ENCODE assay signal across 1 cellular context in genomic region chr19:45405435-45406164, GRCh38.
TF ChIP-seq lines count a peak whose summit lies in the region.

No MANE protein-coding gene starts in this region.

TF ChIP-seq in K562, 482 proteins besides CTCF, POLR2A, EP300 and RAD21 (continued from another document and continues in another):
- no peak for TF ChIP-seq ELK1 (CRISPR knock-in tag; IDR thresholded peaks at IDR 0.05)
- TF ChIP-seq MEF2A (IDR thresholded peaks at IDR 0.05; ENCODE audit: control insufficient read depth, low read depth, low read length) = no peak
- TF ChIP-seq STAG1 (CRISPR knock-in tag; IDR thresholded peaks at IDR 0.05; ENCODE audit: borderline replicate concordance) = no peak
- TF ChIP-seq CREB3 (tag; conservative IDR thresholded peaks at IDR 0.05; ENCODE audit: low read depth) = peak; percentile 71; the same call in 1 of the 2 replicates
- TF ChIP-seq ZSCAN32 (CRISPR knock-in tag; IDR thresholded peaks at IDR 0.05) = no peak
- no peak for TF ChIP-seq NFYB (IDR thresholded peaks at IDR 0.05; ENCODE audit: extremely low read depth, insufficient read length)
- TF ChIP-seq, protein P1, sequence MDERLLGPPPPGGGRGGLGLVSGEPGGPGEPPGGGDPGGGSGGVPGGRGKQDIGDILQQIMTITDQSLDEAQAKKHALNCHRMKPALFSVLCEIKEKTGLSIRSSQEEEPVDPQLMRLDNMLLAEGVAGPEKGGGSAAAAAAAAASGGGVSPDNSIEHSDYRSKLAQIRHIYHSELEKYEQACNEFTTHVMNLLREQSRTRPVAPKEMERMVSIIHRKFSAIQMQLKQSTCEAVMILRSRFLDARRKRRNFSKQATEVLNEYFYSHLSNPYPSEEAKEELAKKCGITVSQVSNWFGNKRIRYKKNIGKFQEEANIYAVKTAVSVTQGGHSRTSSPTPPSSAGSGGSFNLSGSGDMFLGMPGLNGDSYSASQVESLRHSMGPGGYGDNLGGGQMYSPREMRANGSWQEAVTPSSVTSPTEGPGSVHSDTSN (CRISPR knock-in tag; IDR thresholded peaks at IDR 0.05; ENCODE audit: low read depth) = no peak
- TF ChIP-seq, protein P1 (tag; conservative IDR thresholded peaks at IDR 0.05; ENCODE audit: low read depth) = no peak
- no peak for TF ChIP-seq NCOA6 (IDR thresholded peaks at IDR 0.05)
- TF ChIP-seq SMAD2 (IDR thresholded peaks at IDR 0.05; ENCODE audit: low read depth, low read length) = no peak
- TF ChIP-seq POLR3G (IDR thresholded peaks at IDR 0.05; ENCODE audit: extremely low read depth, insufficient read length, insufficient replicate concordance) = no peak
- no peak for TF ChIP-seq ZNF79 (CRISPR knock-in tag; IDR thresholded peaks at IDR 0.05; ENCODE audit: low read depth)
- no peak for TF ChIP-seq ZNF696 (CRISPR knock-in tag; conservative IDR thresholded peaks at IDR 0.05)
- TF ChIP-seq, protein P2, sequence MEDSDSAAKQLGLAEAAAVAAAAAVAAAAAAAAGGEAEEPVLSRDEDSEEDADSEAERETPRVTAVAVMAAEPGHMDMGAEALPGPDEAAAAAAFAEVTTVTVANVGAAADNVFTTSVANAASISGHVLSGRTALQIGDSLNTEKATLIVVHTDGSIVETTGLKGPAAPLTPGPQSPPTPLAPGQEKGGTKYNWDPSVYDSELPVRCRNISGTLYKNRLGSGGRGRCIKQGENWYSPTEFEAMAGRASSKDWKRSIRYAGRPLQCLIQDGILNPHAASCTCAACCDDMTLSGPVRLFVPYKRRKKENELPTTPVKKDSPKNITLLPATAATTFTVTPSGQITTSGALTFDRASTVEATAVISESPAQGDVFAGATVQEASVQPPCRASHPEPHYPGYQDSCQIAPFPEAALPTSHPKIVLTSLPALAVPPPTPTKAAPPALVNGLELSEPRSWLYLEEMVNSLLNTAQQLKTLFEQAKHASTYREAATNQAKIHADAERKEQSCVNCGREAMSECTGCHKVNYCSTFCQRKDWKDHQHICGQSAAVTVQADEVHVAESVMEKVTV (CRISPR knock-in tag; IDR thresholded peaks at IDR 0.05) = no peak
- peak; percentile 71 for TF ChIP-seq SPI1 (IDR thresholded peaks at IDR 0.05; ENCODE audit: borderline replicate concordance, low read depth, low read length)
- TF ChIP-seq FOS (IDR thresholded peaks at IDR 0.05; ENCODE audit: extremely low read depth, insufficient read length) = no peak
- TF ChIP-seq RBM34 (IDR thresholded peaks at IDR 0.05; ENCODE audit: borderline replicate concordance, insufficient read depth, low read length) = no peak
- TF ChIP-seq, protein P3, sequence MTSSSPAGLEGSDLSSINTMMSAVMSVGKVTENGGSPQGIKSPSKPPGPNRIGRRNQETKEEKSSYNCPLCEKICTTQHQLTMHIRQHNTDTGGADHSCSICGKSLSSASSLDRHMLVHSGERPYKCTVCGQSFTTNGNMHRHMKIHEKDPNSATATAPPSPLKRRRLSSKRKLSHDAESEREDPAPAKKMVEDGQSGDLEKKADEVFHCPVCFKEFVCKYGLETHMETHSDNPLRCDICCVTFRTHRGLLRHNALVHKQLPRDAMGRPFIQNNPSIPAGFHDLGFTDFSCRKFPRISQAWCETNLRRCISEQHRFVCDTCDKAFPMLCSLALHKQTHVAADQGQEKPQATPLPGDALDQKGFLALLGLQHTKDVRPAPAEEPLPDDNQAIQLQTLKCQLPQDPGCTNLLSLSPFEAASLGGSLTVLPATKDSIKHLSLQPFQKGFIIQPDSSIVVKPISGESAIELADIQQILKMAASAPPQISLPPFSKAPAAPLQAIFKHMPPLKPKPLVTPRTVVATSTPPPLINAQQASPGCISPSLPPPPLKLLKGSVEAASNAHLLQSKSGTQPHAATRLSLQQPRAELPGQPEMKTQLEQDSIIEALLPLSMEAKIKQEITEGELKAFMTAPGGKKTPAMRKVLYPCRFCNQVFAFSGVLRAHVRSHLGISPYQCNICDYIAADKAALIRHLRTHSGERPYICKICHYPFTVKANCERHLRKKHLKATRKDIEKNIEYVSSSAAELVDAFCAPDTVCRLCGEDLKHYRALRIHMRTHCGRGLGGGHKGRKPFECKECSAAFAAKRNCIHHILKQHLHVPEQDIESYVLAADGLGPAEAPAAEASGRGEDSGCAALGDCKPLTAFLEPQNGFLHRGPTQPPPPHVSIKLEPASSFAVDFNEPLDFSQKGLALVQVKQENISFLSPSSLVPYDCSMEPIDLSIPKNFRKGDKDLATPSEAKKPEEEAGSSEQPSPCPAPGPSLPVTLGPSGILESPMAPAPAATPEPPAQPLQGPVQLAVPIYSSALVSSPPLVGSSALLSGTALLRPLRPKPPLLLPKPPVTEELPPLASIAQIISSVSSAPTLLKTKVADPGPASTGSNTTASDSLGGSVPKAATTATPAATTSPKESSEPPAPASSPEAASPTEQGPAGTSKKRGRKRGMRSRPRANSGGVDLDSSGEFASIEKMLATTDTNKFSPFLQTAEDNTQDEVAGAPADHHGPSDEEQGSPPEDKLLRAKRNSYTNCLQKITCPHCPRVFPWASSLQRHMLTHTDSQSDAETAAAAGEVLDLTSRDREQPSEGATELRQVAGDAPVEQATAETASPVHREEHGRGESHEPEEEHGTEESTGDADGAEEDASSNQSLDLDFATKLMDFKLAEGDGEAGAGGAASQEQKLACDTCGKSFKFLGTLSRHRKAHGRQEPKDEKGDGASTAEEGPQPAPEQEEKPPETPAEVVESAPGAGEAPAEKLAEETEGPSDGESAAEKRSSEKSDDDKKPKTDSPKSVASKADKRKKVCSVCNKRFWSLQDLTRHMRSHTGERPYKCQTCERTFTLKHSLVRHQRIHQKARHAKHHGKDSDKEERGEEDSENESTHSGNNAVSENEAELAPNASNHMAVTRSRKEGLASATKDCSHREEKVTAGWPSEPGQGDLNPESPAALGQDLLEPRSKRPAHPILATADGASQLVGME (CRISPR knock-in tag; IDR thresholded peaks at IDR 0.05) = no peak
- TF ChIP-seq, protein P4, sequence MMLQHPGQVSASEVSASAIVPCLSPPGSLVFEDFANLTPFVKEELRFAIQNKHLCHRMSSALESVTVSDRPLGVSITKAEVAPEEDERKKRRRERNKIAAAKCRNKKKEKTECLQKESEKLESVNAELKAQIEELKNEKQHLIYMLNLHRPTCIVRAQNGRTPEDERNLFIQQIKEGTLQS (IDR thresholded peaks at IDR 0.05) = peak; percentile 88
- TF ChIP-seq, protein P4 (CRISPR knock-in tag; conservative IDR thresholded peaks at IDR 0.05) = peak; percentile 71; the same call in 1 of the 2 replicates
- TF ChIP-seq ZNF609 (CRISPR knock-in tag; IDR thresholded peaks at IDR 0.05; ENCODE audit: borderline replicate concordance) = peak; percentile 77; the same call in 1 of the 2 replicates
- TF ChIP-seq ZBTB17 (CRISPR knock-in tag; IDR thresholded peaks at IDR 0.05) = no peak; the same call in 1 of the 2 replicates
- no peak for TF ChIP-seq MED1 (CRISPR knock-in tag; IDR thresholded peaks at IDR 0.05; ENCODE audit: borderline replicate concordance)
- no peak for TF ChIP-seq ELK3 (CRISPR knock-in tag; IDR thresholded peaks at IDR 0.05)
- TF ChIP-seq, protein P5, sequence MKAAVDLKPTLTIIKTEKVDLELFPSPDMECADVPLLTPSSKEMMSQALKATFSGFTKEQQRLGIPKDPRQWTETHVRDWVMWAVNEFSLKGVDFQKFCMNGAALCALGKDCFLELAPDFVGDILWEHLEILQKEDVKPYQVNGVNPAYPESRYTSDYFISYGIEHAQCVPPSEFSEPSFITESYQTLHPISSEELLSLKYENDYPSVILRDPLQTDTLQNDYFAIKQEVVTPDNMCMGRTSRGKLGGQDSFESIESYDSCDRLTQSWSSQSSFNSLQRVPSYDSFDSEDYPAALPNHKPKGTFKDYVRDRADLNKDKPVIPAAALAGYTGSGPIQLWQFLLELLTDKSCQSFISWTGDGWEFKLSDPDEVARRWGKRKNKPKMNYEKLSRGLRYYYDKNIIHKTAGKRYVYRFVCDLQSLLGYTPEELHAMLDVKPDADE (conservative IDR thresholded peaks at IDR 0.05; ENCODE audit: control insufficient read depth, low read depth, low read length) = peak; percentile 97
- TF ChIP-seq, protein P6, sequence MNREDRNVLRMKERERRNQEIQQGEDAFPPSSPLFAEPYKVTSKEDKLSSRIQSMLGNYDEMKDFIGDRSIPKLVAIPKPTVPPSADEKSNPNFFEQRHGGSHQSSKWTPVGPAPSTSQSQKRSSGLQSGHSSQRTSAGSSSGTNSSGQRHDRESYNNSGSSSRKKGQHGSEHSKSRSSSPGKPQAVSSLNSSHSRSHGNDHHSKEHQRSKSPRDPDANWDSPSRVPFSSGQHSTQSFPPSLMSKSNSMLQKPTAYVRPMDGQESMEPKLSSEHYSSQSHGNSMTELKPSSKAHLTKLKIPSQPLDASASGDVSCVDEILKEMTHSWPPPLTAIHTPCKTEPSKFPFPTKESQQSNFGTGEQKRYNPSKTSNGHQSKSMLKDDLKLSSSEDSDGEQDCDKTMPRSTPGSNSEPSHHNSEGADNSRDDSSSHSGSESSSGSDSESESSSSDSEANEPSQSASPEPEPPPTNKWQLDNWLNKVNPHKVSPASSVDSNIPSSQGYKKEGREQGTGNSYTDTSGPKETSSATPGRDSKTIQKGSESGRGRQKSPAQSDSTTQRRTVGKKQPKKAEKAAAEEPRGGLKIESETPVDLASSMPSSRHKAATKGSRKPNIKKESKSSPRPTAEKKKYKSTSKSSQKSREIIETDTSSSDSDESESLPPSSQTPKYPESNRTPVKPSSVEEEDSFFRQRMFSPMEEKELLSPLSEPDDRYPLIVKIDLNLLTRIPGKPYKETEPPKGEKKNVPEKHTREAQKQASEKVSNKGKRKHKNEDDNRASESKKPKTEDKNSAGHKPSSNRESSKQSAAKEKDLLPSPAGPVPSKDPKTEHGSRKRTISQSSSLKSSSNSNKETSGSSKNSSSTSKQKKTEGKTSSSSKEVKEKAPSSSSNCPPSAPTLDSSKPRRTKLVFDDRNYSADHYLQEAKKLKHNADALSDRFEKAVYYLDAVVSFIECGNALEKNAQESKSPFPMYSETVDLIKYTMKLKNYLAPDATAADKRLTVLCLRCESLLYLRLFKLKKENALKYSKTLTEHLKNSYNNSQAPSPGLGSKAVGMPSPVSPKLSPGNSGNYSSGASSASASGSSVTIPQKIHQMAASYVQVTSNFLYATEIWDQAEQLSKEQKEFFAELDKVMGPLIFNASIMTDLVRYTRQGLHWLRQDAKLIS (CRISPR knock-in tag; IDR thresholded peaks at IDR 0.05) = no peak
- TF ChIP-seq HCFC1 (IDR thresholded peaks at IDR 0.05; ENCODE audit: low read depth, low read length) = peak; percentile 93
